Comparison of ENCODE assay signal across 12 cellular contexts in the genomic region with DNA sequence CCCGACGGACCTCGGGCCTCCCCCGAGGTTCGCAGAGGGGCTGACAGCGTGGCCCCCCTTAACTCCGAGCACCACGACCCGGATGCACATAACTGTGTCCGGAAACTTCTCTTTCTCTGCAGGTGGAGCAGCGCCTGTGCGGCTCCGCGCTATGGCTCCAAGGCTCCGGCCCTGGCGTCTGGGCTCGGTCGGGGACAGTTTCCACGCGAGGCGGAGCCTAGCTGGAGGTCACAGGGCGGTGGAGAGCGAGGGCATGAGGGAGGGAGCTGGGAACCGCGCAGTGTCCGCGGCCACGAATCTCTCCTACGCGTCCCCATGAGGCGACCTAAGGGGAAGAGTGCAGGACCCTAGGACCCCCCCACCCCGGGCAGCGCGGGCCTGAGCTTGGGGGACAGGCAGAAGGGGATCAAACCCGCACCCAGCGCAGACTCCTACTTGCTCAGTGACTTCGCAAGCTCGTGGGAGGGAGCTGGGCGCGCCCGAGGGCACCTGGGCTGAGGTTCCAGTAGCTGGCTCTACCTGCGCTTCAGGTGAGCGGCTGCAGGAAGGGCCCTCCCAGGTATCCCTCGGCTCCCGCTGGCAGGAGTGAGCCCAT. TPM values are rescaled to one million over a fixed set of nuclear protein-coding genes. Genes with fewer than 3 reads are reported as not detected.
A peak's percentile ranks its signal among the peaks of the same experiment; 100 is the strongest.
DNase-seq lines count a peak whose midpoint lies in the region; ATAC-seq and TF ChIP-seq lines count a peak whose summit lies in the region.
"Had no signal": no experiment of that assay in that cellular context is flagged by ENCODE, and none has a peak within 500 bp of the region (broad histone marks: within the 10 kb centered on the region; RNA-seq: fewer than 3 reads in every experiment).

No MANE protein-coding gene starts in this region.

- ATAC-seq in activated naive CD8-positive, alpha-beta T cell treated with anti-CD3 and anti-CD28 coated beads, Interleukin-2, amount 50 U/mL, for 24 hours = no peak
- no peak for ATAC-seq in activated CD8-positive, alpha-beta T cell treated with anti-CD3 and anti-CD28 coated beads for 36 hours
- no peak for ATAC-seq in HG02571 (IDR thresholded peaks at IDR 0.05; ENCODE audit: unreplicated experiment)

- no peaks in the 10 kb centered on the region for H3K9me3 Mint-ChIP-seq in activated naive CD8-positive, alpha-beta T cell (ENCODE audit: low read depth)
- no peaks in the 10 kb centered on the region for H3K9me3 Mint-ChIP-seq in activated naive CD8-positive, alpha-beta T cell treated with anti-CD3 and anti-CD28 coated beads, Interleukin-2, amount 50 U/mL, for 24 hours
- no peaks in the 10 kb centered on the region for H3K9me3 Mint-ChIP-seq in activated CD8-positive, alpha-beta T cell treated with anti-CD3 and anti-CD28 coated beads for 36 hours
- no peaks in the 10 kb centered on the region for H3K9me3 Mint-ChIP-seq in type B pancreatic cell
- H3K9me3 Mint-ChIP-seq: activated CD4-positive, alpha-beta T cell treated with anti-CD3 and anti-CD28 coated beads, Interleukin-2, amount 10 ng/mL, durations not matched to agents 24 days and 14 days had no signal

- peaks cover 45% of the 10 kb centered on the region for H3K27me3 Mint-ChIP-seq in activated naive CD8-positive, alpha-beta T cell
- peaks cover 79% of the 10 kb centered on the region for H3K27me3 Mint-ChIP-seq in activated naive CD8-positive, alpha-beta T cell treated with anti-CD3 and anti-CD28 coated beads, Interleukin-2, amount 50 U/mL, for 24 hours
- peaks cover 74% of the 10 kb centered on the region for H3K27me3 Mint-ChIP-seq in activated CD8-positive, alpha-beta T cell treated with anti-CD3 and anti-CD28 coated beads for 36 hours
- peaks cover 83% of the 10 kb centered on the region for H3K27me3 Mint-ChIP-seq in type B pancreatic cell

- H3K4me1 Mint-ChIP-seq in activated naive CD8-positive, alpha-beta T cell (ENCODE audit: low read depth) = peaks cover 24% of the 10 kb centered on the region
- H3K4me1 Mint-ChIP-seq in activated naive CD8-positive, alpha-beta T cell treated with anti-CD3 and anti-CD28 coated beads, Interleukin-2, amount 50 U/mL, for 24 hours = peaks cover 21% of the 10 kb centered on the region
- peaks cover 24% of the 10 kb centered on the region for H3K4me1 Mint-ChIP-seq in activated CD8-positive, alpha-beta T cell treated with anti-CD3 and anti-CD28 coated beads for 36 hours (ENCODE audit: low read depth)
- peaks cover 6% of the 10 kb centered on the region for H3K4me1 Mint-ChIP-seq in type B pancreatic cell (ENCODE audit: unreplicated experiment)

- no peaks in the 10 kb centered on the region for H3K36me3 Mint-ChIP-seq in activated naive CD8-positive, alpha-beta T cell
- no peaks in the 10 kb centered on the region for H3K36me3 Mint-ChIP-seq in activated naive CD8-positive, alpha-beta T cell treated with anti-CD3 and anti-CD28 coated beads, Interleukin-2, amount 50 U/mL, for 24 hours (ENCODE audit: low read depth)
- no peaks in the 10 kb centered on the region for H3K36me3 Mint-ChIP-seq in activated CD8-positive, alpha-beta T cell treated with anti-CD3 and anti-CD28 coated beads for 36 hours (ENCODE audit: low read depth)
- no peaks in the 10 kb centered on the region for H3K36me3 Mint-ChIP-seq in type B pancreatic cell

- CTCF ChIA-PET in activated CD8-positive, alpha-beta T cell treated with anti-CD3 and anti-CD28 coated beads for 36 hours (lab: Charles Lee) = interaction anchor here (0.9 to 1.1 kb wide), 2 partner anchors 15 to 49 kb away, joined by 3 to 4 read pairs; no protein-coding TSS in a partner anchor

- peak overlapping the region; percentile 81 for H3K4me3 Mint-ChIP-seq in activated naive CD8-positive, alpha-beta T cell
- H3K4me3 Mint-ChIP-seq in activated naive CD8-positive, alpha-beta T cell treated with anti-CD3 and anti-CD28 coated beads, Interleukin-2, amount 50 U/mL, for 24 hours = no peak overlapping the region
- H3K4me3 Mint-ChIP-seq in activated CD8-positive, alpha-beta T cell treated with anti-CD3 and anti-CD28 coated beads for 36 hours = peak overlapping the region; percentile 63
- H3K4me3 Mint-ChIP-seq in type B pancreatic cell = peak overlapping the region; percentile 79
- H3K4me3 Mint-ChIP-seq: activated CD4-positive, alpha-beta T cell treated with anti-CD3 and anti-CD28 coated beads, Interleukin-2, amount 10 ng/mL, durations not matched to agents 24 days and 14 days had no signal

- H3K27ac Mint-ChIP-seq in activated naive CD8-positive, alpha-beta T cell = no peak overlapping the region
- H3K27ac Mint-ChIP-seq in activated naive CD8-positive, alpha-beta T cell treated with anti-CD3 and anti-CD28 coated beads, Interleukin-2, amount 50 U/mL, for 24 hours = no peak overlapping the region
- no peak overlapping the region for H3K27ac Mint-ChIP-seq in activated CD8-positive, alpha-beta T cell treated with anti-CD3 and anti-CD28 coated beads for 36 hours
- no peak overlapping the region for H3K27ac Mint-ChIP-seq in type B pancreatic cell
- H3K27ac Mint-ChIP-seq: activated CD4-positive, alpha-beta T cell treated with anti-CD3 and anti-CD28 coated beads, Interleukin-2, amount 10 ng/mL, durations not matched to agents 24 days and 14 days; CD14-positive monocyte had no signal

- POLR2A ChIA-PET in activated CD8-positive, alpha-beta T cell treated with anti-CD3 and anti-CD28 coated beads for 36 hours (lab: Charles Lee) = interaction anchor here (0.7 to 1.0 kb wide), 3 partner anchors 13 to 246 kb away, joined by 3 to 4 read pairs (median 3); no protein-coding TSS in a partner anchor

- intact Hi-C loops in activated CD8-positive, alpha-beta T cell treated with anti-CD3 and anti-CD28 coated beads for 36 hours (cut with micrococcal nuclease) = loop anchor here (10.0 kb wide), 1 partner anchor 1214 kb away; no protein-coding TSS in a partner anchor

- DNase-seq in activated naive CD8-positive, alpha-beta T cell treated with anti-CD3 and anti-CD28 coated beads, Interleukin-2, amount 50 U/mL, for 24 hours = no peak
- no peak for DNase-seq in activated CD8-positive, alpha-beta T cell treated with anti-CD3 and anti-CD28 coated beads for 36 hours
- peak; percentile 52 for DNase-seq in iPS-NIHi11 (ENCODE audit: low spot score)
- DNase-seq in type B pancreatic cell (ENCODE audit: extremely low spot score, unreplicated experiment) = peak; percentile 70
- no peak for DNase-seq in glomerular visceral epithelial cell (ENCODE audit: extremely low spot score)
- no peak for DNase-seq in NCI-H187 treated with DMSO at 0.1 percent for 48 hours (lab: John Stamatoyannopoulos, UW)
- DNase-seq: activated CD4-positive, alpha-beta T cell treated with anti-CD3 and anti-CD28 coated beads, Interleukin-2, amount 10 ng/mL, durations not matched to agents 24 days and 14 days; foreskin melanocyte had no signal

- no peak for TF ChIP-seq CTCF in activated CD8-positive, alpha-beta T cell treated with anti-CD3 and anti-CD28 coated beads for 36 hours (IDR thresholded peaks at IDR 0.05)
- no peak for TF ChIP-seq CTCF in type B pancreatic cell (conservative IDR thresholded peaks at IDR 0.05)

RNA-seq across cellular contexts. Expression of a gene that starts 8.6 kb away (rescaled TPM):
- not detected for total RNA-seq in activated CD8-positive, alpha-beta T cell treated with anti-CD3 and anti-CD28 coated beads for 36 hours
- 14.9 and 27.0 TPM in 2 replicates for total RNA-seq in type B pancreatic cell (ENCODE audit: low replicate concordance)
- total RNA-seq: activated CD4-positive, alpha-beta T cell treated with anti-CD3 and anti-CD28 coated beads, Interleukin-2, amount 10 ng/mL, durations not matched to agents 24 days and 14 days; temporal lobe had no signal

Comparison
In these comparisons a context has a peak if more than half of its experiments do, and no peak if none do; other contexts are left out.
1. DNase-seq: peak in iPS-NIHi11 (single experiment) and type B pancreatic cell (single experiment); none in activated naive CD8-positive, alpha-beta T cell treated with anti-CD3 and anti-CD28 coated beads, Interleukin-2, amount 50 U/mL, for 24 hours (single experiment), activated CD8-positive, alpha-beta T cell treated with anti-CD3 and anti-CD28 coated beads for 36 hours (single experiment), glomerular visceral epithelial cell (single experiment) and NCI-H187 treated with DMSO at 0.1 percent for 48 hours (single experiment).
2. RNA of a gene that starts 8.6 kb away (total RNA-seq): 14.9 to 27.0 TPM in type B pancreatic cell; not detected in activated CD8-positive, alpha-beta T cell treated with anti-CD3 and anti-CD28 coated beads for 36 hours; every median in the first group is over 10 times any median in the second.